ENCODE assay signal across 29 cellular contexts in genomic region chr1:224865510-224865909, GRCh38.
DNase-seq lines count a peak whose midpoint lies in the region; ATAC-seq and TF ChIP-seq lines count a peak whose summit lies in the region.
"Had no signal": no experiment of that assay in that cellular context is flagged by ENCODE, and none has a peak within 500 bp of the region (broad histone marks: within the 10 kb centered on the region; RNA-seq: fewer than 3 reads in every experiment).

No MANE protein-coding gene starts in this region.

- H2AFZ ChIP-seq in smooth muscle cell (ENCODE audit: low read depth) = no peak overlapping the region
- H2AFZ ChIP-seq in PC-9 = no peak overlapping the region

- no peaks in the 10 kb centered on the region for H3K9me2 ChIP-seq in PC-9 (ENCODE audit: insufficient read depth)

- H3K27me3 ChIP-seq in smooth muscle cell (ENCODE audit: low read depth) = no peaks in the 10 kb centered on the region
- no peaks in the 10 kb centered on the region for H3K27me3 ChIP-seq in PC-9 (ENCODE audit: insufficient read depth, low read depth)
- H3K27me3 ChIP-seq: BE2C; BLaER1; BLaER1 treated with 17β-estradiol and CSF1 and Interleukin-3, amounts not matched to agents 10 nM and 100 nM had no signal

- CTCF ChIA-PET in HEK293 (lab: Yijun Ruan, JAX) = no interaction called here
- CTCF ChIA-PET in PC-9 (lab: Charles Lee) = interaction anchor here (0.6 kb wide), 1 partner anchor 624 kb away, joined by 3 read pairs; no protein-coding TSS in a partner anchor

- H3K36me3 ChIP-seq in HEK293 (ENCODE audit: control insufficient read depth in 2 of 2, insufficient read depth in 1 of 2, low read length in 2 of 2) (no peaks in the 10 kb centered on the region), smooth muscle cell (ENCODE audit: low read depth) (no peaks in the 10 kb centered on the region), PC-9 (ENCODE audit: low read depth) (no peaks in the 10 kb centered on the region)
- H3K36me3 ChIP-seq: BE2C; BLaER1; BLaER1 treated with 17β-estradiol and CSF1 and Interleukin-3, amounts not matched to agents 10 nM and 100 nM had no signal

- POLR2A ChIA-PET in HEK293 (lab: Yijun Ruan, JAX) = no interaction called here
- POLR2A ChIA-PET in PC-9 (lab: Charles Lee; ENCODE audit: unreplicated experiment) = no interaction called here

- H4K20me1 ChIP-seq in smooth muscle cell (ENCODE audit: low read depth) (no peaks in the 10 kb centered on the region), PC-9 (ENCODE audit: insufficient read depth) (no peaks in the 10 kb centered on the region)
- H4K20me1 ChIP-seq: BLaER1; BLaER1 treated with 17β-estradiol and CSF1 and Interleukin-3, amounts not matched to agents 10 nM and 100 nM had no signal

- H3K27ac ChIP-seq in HEK293 (ENCODE audit: extremely low read depth, low read depth, low read length) = no peak overlapping the region
- H3K27ac ChIP-seq in smooth muscle cell (ENCODE audit: low read depth) = no peak overlapping the region
- no peak overlapping the region for H3K27ac ChIP-seq in PC-9
- H3K27ac ChIP-seq: 22Rv1; A549; BLaER1; BLaER1 treated with 17β-estradiol and CSF1 and Interleukin-3, amounts not matched to agents 10 nM and 100 nM; C4-2B had no signal

- intact Hi-C loops in PC-9 (cut with micrococcal nuclease; ENCODE audit: unreplicated experiment) = no loop called here

- DNase-seq in smooth muscle cell (lab: John Stamatoyannopoulos, UW; ENCODE audit: unreplicated experiment) (no peak), PC-9 (no peak), omental fat pad (ENCODE audit: low spot score) (no peak)
- DNase-seq: 8988T; ACHN; AML-193; BE2C; C1 segment of cervical spinal cord; Caco-2; Calu3; CD4-positive, alpha-beta memory T cell; CD4-positive, alpha-beta T cell; CD4-positive, CD25-positive, alpha-beta regulatory T cell; CD8-positive, alpha-beta memory T cell; CD8-positive, alpha-beta T cell; COR-L47; DMS 273 treated with DMSO at 0.1 percent for 48 hours; DMS153; DMS53; DMS79; DMS79 treated with DMSO at 0.1 percent for 48 hours; DND-41; EL had no signal

- 94% methylated on average over 1 of the region's 1 CpG for WGBS in smooth muscle cell (ENCODE audit: low lambda C conversion rate)

- H3K79me2 ChIP-seq in smooth muscle cell (ENCODE audit: low read depth) (no peaks in the 10 kb centered on the region), PC-9 (ENCODE audit: low read depth) (no peaks in the 10 kb centered on the region)

- TF ChIP-seq CTCF in HEK293 (tag by site-specific recombination; IDR thresholded peaks at IDR 0.05) = no peak
- TF ChIP-seq CTCF in smooth muscle cell (IDR thresholded peaks at IDR 0.05; ENCODE audit: borderline replicate concordance, insufficient read depth, poor library complexity, severe bottlenecking) = no peak
- no peak for TF ChIP-seq CTCF in PC-9 (conservative IDR thresholded peaks at IDR 0.05)
- TF ChIP-seq CTCF in omental fat pad (IDR thresholded peaks at IDR 0.05) = no peak

- H3K9me3 ChIP-seq in HEK293 (ENCODE audit: control insufficient read depth, insufficient read depth, low read depth, low read length) = no peaks in the 10 kb centered on the region; the same call in 1 of the 2 replicates
- H3K9me3 ChIP-seq in smooth muscle cell (replicated peaks; ENCODE audit: low read depth) = peaks cover 7% of the 10 kb centered on the region
- H3K9me3 ChIP-seq in PC-9 (ENCODE audit: insufficient read depth, low read depth) = peaks cover 5% of the 10 kb centered on the region; the same call in 1 of the 2 replicates
- H3K9me3 ChIP-seq: BE2C had no signal

- H3F3A ChIP-seq in smooth muscle cell (ENCODE audit: low read depth) = no peaks in the 10 kb centered on the region
- no peaks in the 10 kb centered on the region for H3F3A ChIP-seq in PC-9 (ENCODE audit: insufficient read depth, low read depth)

- no peaks in the 10 kb centered on the region for H3K4me1 ChIP-seq in HEK293 (ENCODE audit: control insufficient read depth, insufficient read depth, low read length)
- no peaks in the 10 kb centered on the region for H3K4me1 ChIP-seq in smooth muscle cell (ENCODE audit: low read depth)
- H3K4me1 ChIP-seq in PC-9 (replicated peaks; ENCODE audit: insufficient read depth) = no peaks in the 10 kb centered on the region
- H3K4me1 ChIP-seq: A549; BE2C; BLaER1; BLaER1 treated with 17β-estradiol and CSF1 and Interleukin-3, amounts not matched to agents 10 nM and 100 nM; Caco-2 had no signal

- H3K4me2 ChIP-seq in smooth muscle cell = no peak overlapping the region
- no peak overlapping the region for H3K4me2 ChIP-seq in PC-9
- H3K4me2 ChIP-seq: A549; BLaER1; BLaER1 treated with 17β-estradiol and CSF1 and Interleukin-3, amounts not matched to agents 10 nM and 100 nM had no signal

- no peak for ATAC-seq in omental fat pad (ENCODE audit: low FRiP score)
- ATAC-seq: A549; CD8-positive, alpha-beta T cell had no signal

- no TSS peak for BruUV-seq in PC-9 (replicated peaks; lab: Mats Ljungman, UMichigan)

- no peak overlapping the region for H3K4me3 ChIP-seq in HEK293 (ENCODE audit: low read depth, low read length)
- H3K4me3 ChIP-seq in smooth muscle cell = peak overlapping the region; percentile 9
- no peak overlapping the region for H3K4me3 ChIP-seq in PC-9
- H3K4me3 ChIP-seq: A549; BLaER1; BLaER1 treated with 17β-estradiol and CSF1 and Interleukin-3, amounts not matched to agents 10 nM and 100 nM had no signal

- H3K9ac ChIP-seq in smooth muscle cell (ENCODE audit: low read depth) = no peak overlapping the region
- H3K9ac ChIP-seq: BLaER1; BLaER1 treated with 17β-estradiol and CSF1 and Interleukin-3, amounts not matched to agents 10 nM and 100 nM had no signal

TF ChIP-seq in HEK293, 187 proteins besides CTCF, POLR2A, EP300 and RAD21:
- no peak for TF ChIP-seq ZNF747 (tag by site-specific recombination; IDR thresholded peaks at IDR 0.05)
- 0 out of 2 replicates have a peak, but pooled peaks have one; percentile 25 for TF ChIP-seq ZNF664 (tag by site-specific recombination; IDR thresholded peaks at IDR 0.05)
- TF ChIP-seq ZNF184 (tag by site-specific recombination; IDR thresholded peaks at IDR 0.05) = peak; percentile 99
- TF ChIP-seq ZNF18 (tag by site-specific recombination; IDR thresholded peaks at IDR 0.05) = no peak
TF ChIP-seq in HEK293: peak in this region for 2.
